ENCODE assay signal across 18 cellular contexts in genomic region chr3:14784087-14784596, GRCh38. TPM values are rescaled to one million over a fixed set of nuclear protein-coding genes. Genes with fewer than 3 reads are reported as not detected.
A peak's percentile ranks its signal among the peaks of the same experiment; 100 is the strongest.
DNase-seq lines count a peak whose midpoint lies in the region.
"Had no signal": no experiment of that assay in that cellular context is flagged by ENCODE, and none has a peak within 500 bp of the region (broad histone marks: within the 10 kb centered on the region; RNA-seq: fewer than 3 reads in every experiment).

No MANE protein-coding gene starts in this region.

- H3K27me3 ChIP-seq in H7 (ENCODE audit: control insufficient read depth, insufficient read depth, low read length) (no peaks in the 10 kb centered on the region), MG63 (no peaks in the 10 kb centered on the region)
- H3K27me3 ChIP-seq: body of pancreas, Peyer's patch had no signal

- peak; percentile 16 for DNase-seq in COLO668 (lab: John Stamatoyannopoulos, UW; ENCODE audit: unreplicated experiment)
- DNase-seq in H7, result peak; percentile 74
- DNase-seq in SHP77 treated with DMSO at 0.1 percent for 48 hours (lab: John Stamatoyannopoulos, UW), result peak; percentile 15
- DNase-seq in left kidney (ENCODE audit: low read depth, low spot score), result peak; percentile 80
- no peak for DNase-seq in MG63
- DNase-seq in GDM1 (lab: John Stamatoyannopoulos, UW), result no peak
- DNase-seq in RPMI8226, result no peak
- no peak for DNase-seq in A172 (ENCODE audit: low spot score)
- DNase-seq: activated CD8-positive, alpha-beta memory T cell treated with anti-CD3 and anti-CD28 coated beads, Interleukin-2, amount 50 U/mL, for 48 hours; activated naive CD4-positive, alpha-beta T cell treated with anti-CD3 and anti-CD28 coated beads, Interleukin-2, amount 10 ng/mL, durations not matched to agents 7 days and 5 days; CD4-positive, CD25-positive, alpha-beta regulatory T cell; EL; naive B cell; NCI-H226 had no signal

- H3K9me3 ChIP-seq in MG63, result no peaks in the 10 kb centered on the region
- H3K9me3 ChIP-seq: body of pancreas, Peyer's patch had no signal

- no peak overlapping the region for H3K4me3 ChIP-seq in H7 (ENCODE audit: insufficient read depth, low read depth, low read length)
- no peak overlapping the region for H3K4me3 ChIP-seq in MG63
- H3K4me3 ChIP-seq: body of pancreas, GM12878, Peyer's patch had no signal

- H3K36me3 ChIP-seq in H7 (replicated peaks; ENCODE audit: control insufficient read depth, insufficient read depth, low read length) (no peaks in the 10 kb centered on the region), MG63 (no peaks in the 10 kb centered on the region)
- H3K36me3 ChIP-seq: Peyer's patch had no signal

RNA-seq across cellular contexts. Expression of gene FGD5, which starts 34.6 kb away (rescaled TPM):
- 19.8 and 25.8 TPM in 2 replicates for total RNA-seq in H7 (2014; rRNA removed; shearing (Covaris generic))
- 0.40 TPM in 1 of 2 replicates, not detected in the other for total RNA-seq in MG63 (2014; rRNA removed; shearing (Covaris generic); ENCODE audit: low replicate concordance)
- total RNA-seq in A172 (2014; rRNA removed; shearing (Covaris generic)), result not detected in 2 replicates
- total RNA-seq: HT1080 had no signal

Comparison
In these comparisons a context has a peak if more than half of its experiments do, and no peak if none do; other contexts are left out.
1. DNase-seq: peak in COLO668 (single experiment), H7 (single experiment), SHP77 treated with DMSO at 0.1 percent for 48 hours (single experiment) and left kidney (single experiment); none in MG63 (single experiment), GDM1 (single experiment), RPMI8226 (single experiment) and A172 (single experiment).
2. RNA of gene FGD5, which starts 34.6 kb away (total RNA-seq): 19.8 to 25.8 TPM in H7; 0.40 TPM in MG63 and not detected in A172; every median in the first group is over 10 times any median in the second.